Comparison of ENCODE assay signal across 8 cellular contexts in the genomic region with DNA sequence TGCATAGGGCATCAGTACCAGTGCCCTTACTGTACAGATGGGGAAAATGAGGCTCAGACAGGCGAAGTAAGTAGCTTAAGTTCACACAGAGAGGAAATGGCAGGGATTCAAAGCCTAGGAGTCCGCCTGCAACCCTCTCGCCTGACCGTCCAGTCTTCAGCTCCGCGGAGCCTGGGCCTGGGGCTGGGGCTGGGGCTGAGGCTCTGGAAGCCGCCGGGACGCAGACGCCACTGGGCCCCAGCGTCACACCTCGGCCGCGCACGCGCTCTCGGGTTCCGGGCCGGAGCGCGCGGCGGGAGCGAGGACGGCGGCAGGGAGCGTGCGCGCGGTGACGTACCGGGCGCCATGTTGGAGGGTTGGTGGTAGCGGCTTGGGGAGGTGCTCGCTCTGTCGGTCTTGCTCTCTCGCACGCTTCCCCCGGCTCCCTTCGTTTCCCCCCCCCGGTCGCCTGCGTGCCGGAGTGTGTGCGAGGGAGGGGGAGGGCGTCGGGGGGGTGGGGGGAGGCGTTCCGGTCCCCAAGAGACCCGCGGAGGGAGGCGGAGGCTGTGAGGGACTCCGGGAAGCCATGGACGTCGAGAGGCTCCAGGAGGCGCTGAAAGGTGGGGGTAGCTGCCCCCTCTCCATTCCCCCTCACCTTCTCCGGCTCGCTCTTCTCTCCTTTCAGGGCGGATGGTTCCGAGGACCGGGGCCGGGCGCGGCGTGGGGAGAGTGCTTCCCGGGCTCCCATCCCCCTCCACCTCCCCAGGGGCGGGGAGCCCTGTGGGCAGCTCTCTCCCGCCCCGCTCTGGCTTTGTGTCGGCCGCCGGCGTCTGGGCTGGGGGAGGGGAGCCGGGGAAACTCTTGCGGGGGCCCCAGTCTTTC. TPM values are rescaled to one million over a fixed set of nuclear protein-coding genes. Genes with fewer than 3 reads are reported as not detected.
DNase-seq lines count a peak whose midpoint lies in the region; ATAC-seq and TF ChIP-seq lines count a peak whose summit lies in the region.

TSS of gene PPP4R2 (plus strand) at position 339 of the 861 bp plus-strand sequence. CDS start at position 566, 227 bp downstream.

- H3K9me3 ChIP-seq in heart left ventricle (no peaks in the 10 kb centered on the region), upper lobe of right lung (no peaks in the 10 kb centered on the region)

- WGBS in adipose tissue, 3 donors, result 1 to 2% (median 1%) methylated on average over 48 to 69 of the region's 75 CpGs
- 1 to 4% (median 1%) methylated on average over 18 to 69 of the region's 75 CpGs for WGBS in heart left ventricle, 4 donors

- H3K36me3 ChIP-seq in heart left ventricle (peaks cover 0 to 30% (median 20%) of the 10 kb centered on the region in 9 donors), upper lobe of right lung (peaks cover 21% of the 10 kb centered on the region)

- intact Hi-C loops in heart left ventricle (cut with DNase I), result loop anchor here in 8 of 10 donors (1.0 to 5.0 kb wide), 11 partner anchors 34 to 149 kb away; partner anchors contain the start of gene SHQ1 (in 3 of the 8)
- intact Hi-C loops in upper lobe of right lung (cut with DNase I), result no loop called here

- peak within 1 kb of the TSS; percentile 84 to 89 for H3K27ac Mint-ChIP-seq in T-cell
- peak within 1 kb of the TSS; percentile 92 for H3K27ac Mint-ChIP-seq in progenitor cell of endocrine pancreas

- H3K4me1 Mint-ChIP-seq in T-cell (peaks cover 40 to 46% (median 45%) of the 10 kb centered on the region in 3 donors), progenitor cell of endocrine pancreas (ENCODE audit: low read depth) (peaks cover 28% of the 10 kb centered on the region)

- H3K27me3 Mint-ChIP-seq in T-cell, result no peaks in the 10 kb centered on the region
- H3K27me3 Mint-ChIP-seq in progenitor cell of endocrine pancreas, result no peaks in the 10 kb centered on the region

- H3K36me3 Mint-ChIP-seq in T-cell, result peaks cover 18% of the 10 kb centered on the region
- peaks cover 11% of the 10 kb centered on the region for H3K36me3 Mint-ChIP-seq in progenitor cell of endocrine pancreas (ENCODE audit: insufficient read depth)

- peak; percentile 95 for DNase-seq in GM12865 (ENCODE audit: low read depth)
- DNase-seq in NB4 (ENCODE audit: low read depth), result peak; percentile 94
- peak; percentile 86 to 94 (median 92) for DNase-seq in T-cell
- peak; percentile 90 to 93 (median 92) for DNase-seq in heart left ventricle
- peak; percentile 81 for DNase-seq in progenitor cell of endocrine pancreas (ENCODE audit: low spot score, unreplicated experiment)
- peak; percentile 95 for DNase-seq in upper lobe of right lung

- no peak for TF ChIP-seq CTCF in GM12865 (IDR thresholded peaks at IDR 0.05; ENCODE audit: insufficient read depth, low read depth, low read length, missing control alignments)
- TF ChIP-seq CTCF in NB4 (IDR thresholded peaks at IDR 0.05; ENCODE audit: low read depth, low read length), result no peak
- peak in 1 of 12 donors; percentile 26 for TF ChIP-seq CTCF in heart left ventricle (IDR thresholded peaks at IDR 0.05)
- no peak for TF ChIP-seq CTCF in progenitor cell of endocrine pancreas (IDR thresholded peaks at IDR 0.05; ENCODE audit: unreplicated experiment)
- no peak for TF ChIP-seq CTCF in upper lobe of right lung (IDR thresholded peaks at IDR 0.05)

- TF ChIP-seq POLR2A in NB4 (IDR thresholded peaks at IDR 0.05; ENCODE audit: extremely low read depth, insufficient read length) (peak; percentile 95), heart left ventricle (IDR thresholded peaks at IDR 0.05) (peak in 1 of 2 donors; percentile 83)

- peak within 1 kb of the TSS; percentile 95 for H3K27ac ChIP-seq in adipose tissue (ENCODE audit: low read depth, low read length)
- peak within 1 kb of the TSS; percentile 91 to 99 (median 98) for H3K27ac ChIP-seq in heart left ventricle
- H3K27ac ChIP-seq in upper lobe of right lung, result peak within 1 kb of the TSS; percentile 94

- H3K4me1 ChIP-seq in heart left ventricle (peaks cover 0 to 49% (median 35%) of the 10 kb centered on the region in 12 donors), upper lobe of right lung (peaks cover 38% of the 10 kb centered on the region)

- H3K4me3 ChIP-seq in GM12865 (ENCODE audit: low read depth, low read length), result peak within 1 kb of the TSS; percentile 98
- peak within 1 kb of the TSS; percentile 99 for H3K4me3 ChIP-seq in NB4 (ENCODE audit: low read depth, low read length)
- peak within 1 kb of the TSS; percentile 53 to 99 (median 89) for H3K4me3 ChIP-seq in heart left ventricle
- peak within 1 kb of the TSS; percentile 88 for H3K4me3 ChIP-seq in upper lobe of right lung

- H3K9me3 Mint-ChIP-seq in T-cell (no peaks in the 10 kb centered on the region), progenitor cell of endocrine pancreas (ENCODE audit: low read depth) (no peaks in the 10 kb centered on the region)

- CTCF ChIA-PET in T-cell (lab: Charles Lee), result interaction anchor here (0.6 to 5.2 kb wide), 4 partner anchors 13 to 145 kb away, joined by 3 to 30 read pairs (median 4); no protein-coding TSS in a partner anchor

- POLR2A ChIA-PET in T-cell (lab: Charles Lee), result interaction anchor here in 1 of 2 donors (0.7 kb wide), 1 partner anchor 119 kb away, joined by 4 read pairs; no protein-coding TSS in a partner anchor

- H3K4me3 Mint-ChIP-seq in T-cell (peak within 1 kb of the TSS; percentile 83 to 89 (median 88)), progenitor cell of endocrine pancreas (ENCODE audit: low read depth) (peak within 1 kb of the TSS; percentile 81)

- peak; percentile 83 for ATAC-seq in HG02571 (IDR thresholded peaks at IDR 0.05; ENCODE audit: unreplicated experiment)
- ATAC-seq in T-cell (replicated peaks in 1 of 4), result peak; percentile 89 to 90 (median 90)
- peak; percentile 88 to 98 (median 96) for ATAC-seq in heart left ventricle
- ATAC-seq in upper lobe of right lung, result peak; percentile 99

- H3K27me3 ChIP-seq in heart left ventricle (no peaks in the 10 kb centered on the region), upper lobe of right lung (no peaks in the 10 kb centered on the region)

RNA-seq across cellular contexts. Expression of gene PPP4R2, which starts in this region (rescaled TPM):
- total RNA-seq in T-cell (10 to 100 TPM; 53.3 to 70.6 (median 61.3) TPM), heart left ventricle (10 to 100 TPM; 41.2 to 69.7 (median 50.0) TPM), progenitor cell of endocrine pancreas (117 and 130 TPM in 2 replicates), upper lobe of right lung (65.7 TPM)
- polyA plus RNA-seq in adipose tissue (10 to 100 TPM in 2 of 3 donors, 1 to 10 TPM in 1; 6.5 to 31.5 (median 20.1) TPM), heart left ventricle (10 to 100 TPM; 17.0 to 22.0 TPM)

Comparison
In these comparisons a context has a peak if more than half of its experiments do, and no peak if none do; other contexts are left out.
1. Peak in every context shown above with its lines: DNase-seq, ATAC-seq, H3K4me3 ChIP-seq and H3K27ac ChIP-seq.